In the genomic region with DNA sequence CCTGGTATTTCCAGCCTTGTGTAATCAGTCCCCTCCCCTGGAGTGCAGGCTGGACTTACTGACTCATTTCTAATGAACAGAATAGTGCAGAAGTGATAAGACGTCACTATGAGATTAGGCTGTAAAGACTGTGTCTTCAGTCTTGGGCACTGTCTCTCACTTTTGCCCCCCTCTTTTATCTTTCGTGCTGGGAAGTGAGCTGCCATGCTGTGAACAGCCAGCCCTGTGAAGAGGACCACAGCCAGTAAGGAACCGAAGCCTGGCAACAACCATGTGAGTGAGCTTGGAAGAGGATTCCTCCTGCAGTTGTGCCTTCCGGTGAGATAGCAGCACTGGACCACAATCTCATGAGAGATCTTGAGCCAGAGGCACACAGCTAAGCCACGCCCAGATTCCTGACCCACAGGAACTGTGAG, we compare ENCODE assay signal across 12 cellular contexts.
DNase-seq lines count a peak whose midpoint lies in the region; ATAC-seq, FAIRE-seq and TF ChIP-seq lines count a peak whose summit lies in the region.
"Had no signal": no experiment of that assay in that cellular context is flagged by ENCODE, and none has a peak within 500 bp of the region (broad histone marks: within the 10 kb centered on the region; RNA-seq: fewer than 3 reads in every experiment).

No MANE protein-coding gene starts in this region.

- POLR2A ChIA-PET in HEK293 (lab: Yijun Ruan, JAX), result no interaction called here

- H3K4me1 ChIP-seq in HEK293 (ENCODE audit: control insufficient read depth, insufficient read depth, low read length), result peaks cover 11% of the 10 kb centered on the region; the same call in 1 of the 2 replicates

- H3K36me3 ChIP-seq in HEK293 (ENCODE audit: control insufficient read depth in 2 of 2, insufficient read depth in 1 of 2, low read length in 2 of 2), result peaks cover 5 to 10% of the 10 kb centered on the region in 2 experiments; a peak in 2 of 3 replicates

- peak overlapping the region; percentile 23 for H3K4me3 ChIP-seq in HEK293 (ENCODE audit: low read depth, low read length)

- H3K9me3 ChIP-seq in HEK293 (ENCODE audit: control insufficient read depth, insufficient read depth, low read depth, low read length), result no peaks in the 10 kb centered on the region

- CTCF ChIA-PET in HEK293 (lab: Yijun Ruan, JAX), result interaction anchor here (0.7 to 1.1 kb wide), 2 partner anchors 28 to 108 kb away, joined by 3 to 4 read pairs; no protein-coding TSS in a partner anchor

- ATAC-seq in GM21360 (IDR thresholded peaks at IDR 0.05; ENCODE audit: unreplicated experiment), result no peak

- DNase-seq in UCSD-AML1 (lab: John Stamatoyannopoulos, UW; ENCODE audit: unreplicated experiment) (peak; percentile 27), glomerular visceral epithelial cell (ENCODE audit: extremely low spot score) (peak; percentile 75), pons (ENCODE audit: low spot score) (peak; percentile 10), frontal cortex (ENCODE audit: low spot score in 2 of 2) (no peak), NCI-H345 treated with DMSO at 0.1 percent for 48 hours (lab: John Stamatoyannopoulos, UW; ENCODE audit: unreplicated experiment) (no peak), HCEC 1CT (no peak)
- DNase-seq: activated CD4-positive, alpha-beta T cell treated with anti-CD3 and anti-CD28 coated beads, Interleukin-2, amount 10 ng/mL, durations not matched to agents 7 days and 5 days; activated gamma-delta T cell treated with Interleukin-2 at 50 U/mL for 16 hours; CD8-positive, alpha-beta memory T cell; NCI-H510A had no signal

- TF ChIP-seq CTCF in HEK293 (tag by site-specific recombination; IDR thresholded peaks at IDR 0.05), result no peak

- FAIRE-seq in frontal cortex (lab: Jason Lieb, UNC), result no peak

- H3K27ac ChIP-seq in HEK293 (ENCODE audit: extremely low read depth, low read depth, low read length), result peak overlapping the region; percentile 39; the same call in 1 of the 2 replicates

TF ChIP-seq in HEK293, 187 proteins besides CTCF, POLR2A, EP300 and RAD21:
- TF ChIP-seq, protein P1, sequence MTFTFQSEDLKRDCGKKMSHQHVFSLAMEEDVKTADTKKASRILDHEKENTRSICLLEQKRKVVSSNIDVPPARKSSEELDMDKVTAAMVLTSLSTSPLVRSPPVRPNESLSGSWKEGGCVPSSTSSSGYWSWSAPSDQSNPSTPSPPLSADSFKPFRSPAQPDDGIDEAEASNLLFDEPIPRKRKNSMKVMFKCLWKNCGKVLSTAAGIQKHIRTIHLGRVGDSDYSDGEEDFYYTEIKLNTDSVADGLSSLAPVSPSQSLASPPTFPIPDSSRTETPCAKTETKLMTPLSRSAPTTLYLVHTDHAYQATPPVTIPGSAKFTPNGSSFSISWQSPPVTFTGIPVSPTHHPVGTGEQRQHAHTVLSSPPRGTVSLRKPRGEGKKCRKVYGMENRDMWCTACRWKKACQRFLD (tag by site-specific recombination; IDR thresholded peaks at IDR 0.05), result no peak
- TF ChIP-seq ZNF239 (tag by site-specific recombination; IDR thresholded peaks at IDR 0.05) (no peak), GLIS1 (tag by site-specific recombination; IDR thresholded peaks at IDR 0.05) (peak; percentile 11; the same call in 1 of the 2 replicates), YY2 (tag by site-specific recombination; IDR thresholded peaks at IDR 0.05) (no peak), TRIM28 (IDR thresholded peaks at IDR 0.05; ENCODE audit: borderline replicate concordance, low read length) (peak; percentile 77; the same call in 1 of the 2 replicates), ZNF621 (tag by site-specific recombination; IDR thresholded peaks at IDR 0.05) (no peak), ZNF629 (tag by site-specific recombination; IDR thresholded peaks at IDR 0.05) (peak; percentile 69; the same call in 1 of the 2 replicates), ZNF600 (tag by site-specific recombination; IDR thresholded peaks at IDR 0.05) (0 out of 2 replicates have a peak, but pooled peaks have one; percentile 48), ZBTB1 (tag by site-specific recombination; IDR thresholded peaks at IDR 0.05) (no peak), ZIC2 (tag by site-specific recombination; IDR thresholded peaks at IDR 0.05) (peak; percentile 64), ZNF555 (tag by site-specific recombination; conservative IDR thresholded peaks at IDR 0.05) (no peak), OVOL3 (tag by site-specific recombination; IDR thresholded peaks at IDR 0.05) (no peak), ZNF510 (tag by site-specific recombination; IDR thresholded peaks at IDR 0.05; ENCODE audit: insufficient replicate concordance) (peak; percentile 97)
- TF ChIP-seq, protein P2, sequence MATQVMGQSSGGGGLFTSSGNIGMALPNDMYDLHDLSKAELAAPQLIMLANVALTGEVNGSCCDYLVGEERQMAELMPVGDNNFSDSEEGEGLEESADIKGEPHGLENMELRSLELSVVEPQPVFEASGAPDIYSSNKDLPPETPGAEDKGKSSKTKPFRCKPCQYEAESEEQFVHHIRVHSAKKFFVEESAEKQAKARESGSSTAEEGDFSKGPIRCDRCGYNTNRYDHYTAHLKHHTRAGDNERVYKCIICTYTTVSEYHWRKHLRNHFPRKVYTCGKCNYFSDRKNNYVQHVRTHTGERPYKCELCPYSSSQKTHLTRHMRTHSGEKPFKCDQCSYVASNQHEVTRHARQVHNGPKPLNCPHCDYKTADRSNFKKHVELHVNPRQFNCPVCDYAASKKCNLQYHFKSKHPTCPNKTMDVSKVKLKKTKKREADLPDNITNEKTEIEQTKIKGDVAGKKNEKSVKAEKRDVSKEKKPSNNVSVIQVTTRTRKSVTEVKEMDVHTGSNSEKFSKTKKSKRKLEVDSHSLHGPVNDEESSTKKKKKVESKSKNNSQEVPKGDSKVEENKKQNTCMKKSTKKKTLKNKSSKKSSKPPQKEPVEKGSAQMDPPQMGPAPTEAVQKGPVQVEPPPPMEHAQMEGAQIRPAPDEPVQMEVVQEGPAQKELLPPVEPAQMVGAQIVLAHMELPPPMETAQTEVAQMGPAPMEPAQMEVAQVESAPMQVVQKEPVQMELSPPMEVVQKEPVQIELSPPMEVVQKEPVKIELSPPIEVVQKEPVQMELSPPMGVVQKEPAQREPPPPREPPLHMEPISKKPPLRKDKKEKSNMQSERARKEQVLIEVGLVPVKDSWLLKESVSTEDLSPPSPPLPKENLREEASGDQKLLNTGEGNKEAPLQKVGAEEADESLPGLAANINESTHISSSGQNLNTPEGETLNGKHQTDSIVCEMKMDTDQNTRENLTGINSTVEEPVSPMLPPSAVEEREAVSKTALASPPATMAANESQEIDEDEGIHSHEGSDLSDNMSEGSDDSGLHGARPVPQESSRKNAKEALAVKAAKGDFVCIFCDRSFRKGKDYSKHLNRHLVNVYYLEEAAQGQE (tag by site-specific recombination; IDR thresholded peaks at IDR 0.05), result no peak

Comparison
In these comparisons a context has a peak if more than half of its experiments do, and no peak if none do; other contexts are left out.
1. DNase-seq: peak in UCSD-AML1 (single experiment), glomerular visceral epithelial cell (single experiment) and pons (single experiment); none in frontal cortex (0 of 2), NCI-H345 treated with DMSO at 0.1 percent for 48 hours (single experiment) and HCEC 1CT (single experiment).